ENCODE assay signal across 7 cellular contexts in genomic region chr15:60582370-60583036, GRCh38.
DNase-seq lines count a peak whose midpoint lies in the region; ATAC-seq lines count a peak whose summit lies in the region.

No MANE protein-coding gene starts in this region.

- CTCF ChIA-PET in T-cell (lab: Charles Lee): interaction anchor here in 1 of 2 donors (0.6 to 2.4 kb wide), 7 partner anchors 10 to 238 kb away, joined by 3 to 10 read pairs (median 4); no protein-coding TSS in a partner anchor

- peak overlapping the region; percentile 70 to 76 (median 70) for H3K4me3 Mint-ChIP-seq in T-cell

- no peaks in the 10 kb centered on the region for H3K9me3 Mint-ChIP-seq in T-cell

- H3K36me3 Mint-ChIP-seq in T-cell: peaks cover 20% of the 10 kb centered on the region

- no peaks in the 10 kb centered on the region for H3K27me3 Mint-ChIP-seq in T-cell

- peak overlapping the region; percentile 96 to 97 for H3K27ac Mint-ChIP-seq in T-cell

- H3K4me1 Mint-ChIP-seq in T-cell: peaks cover 82 to 96% (median 95%) of the 10 kb centered on the region in 3 donors

- peak in 23 of 34 experiments; percentile 20 to 63 (median 48) for DNase-seq in T-cell
- DNase-seq in central memory CD4-positive, alpha-beta T cell: peak; percentile 72
- peak; percentile 64 for DNase-seq in stimulated activated naive CD4-positive, alpha-beta T cell treated with Interleukin-2 at 50 U/mL for 16 hours (lab: John Stamatoyannopoulos, UW)
- no peak for DNase-seq in inferior parietal cortex (ENCODE audit: extremely low spot score)
- no peak for DNase-seq in amniotic stem cell (lab: John Stamatoyannopoulos, UW)

- POLR2A ChIA-PET in T-cell (lab: Charles Lee): interaction anchor here (0.5 to 6.1 kb wide), 7 partner anchors 9 to 280 kb away, joined by 3 to 56 read pairs (median 4); no protein-coding TSS in a partner anchor

- peak; percentile 53 for ATAC-seq in GM21619 (IDR thresholded peaks at IDR 0.05; ENCODE audit: unreplicated experiment)
- ATAC-seq in T-cell (replicated peaks in 1 of 4): peak; percentile 23 to 61 (median 55)
- no peak for ATAC-seq in GM18858 (IDR thresholded peaks at IDR 0.05; ENCODE audit: unreplicated experiment)

Comparison
In these comparisons a context has a peak if more than half of its experiments do, and no peak if none do; other contexts are left out.
1. DNase-seq: peak in T-cell (23 of 34), central memory CD4-positive, alpha-beta T cell (single experiment) and stimulated activated naive CD4-positive, alpha-beta T cell treated with Interleukin-2 at 50 U/mL for 16 hours (single experiment); none in inferior parietal cortex (single experiment) and amniotic stem cell (single experiment).